In genomic region chr12:94768398-94769039, GRCh38 we compare ENCODE assay signal across 12 cellular contexts.
DNase-seq lines count a peak whose midpoint lies in the region; ATAC-seq, FAIRE-seq and TF ChIP-seq lines count a peak whose summit lies in the region.
"Had no signal": no experiment of that assay in that cellular context is flagged by ENCODE, and none has a peak within 500 bp of the region (broad histone marks: within the 10 kb centered on the region; RNA-seq: fewer than 3 reads in every experiment).

No MANE protein-coding gene starts in this region.

- no peaks in the 10 kb centered on the region for H3K36me3 ChIP-seq in smooth muscle cell (ENCODE audit: low read depth)
- H3K36me3 ChIP-seq in PC-3 (ENCODE audit: low read depth, low read length), result no peaks in the 10 kb centered on the region
- H3K36me3 ChIP-seq: cardiac muscle cell had no signal

- no peaks in the 10 kb centered on the region for H3K9me3 ChIP-seq in smooth muscle cell (replicated peaks; ENCODE audit: low read depth)
- H3K9me3 ChIP-seq in PC-3 (ENCODE audit: low read length), result no peaks in the 10 kb centered on the region

- ATAC-seq in GM21390 (IDR thresholded peaks at IDR 0.05; ENCODE audit: unreplicated experiment), result peak; percentile 49
- ATAC-seq in HG03139 (IDR thresholded peaks at IDR 0.05; ENCODE audit: unreplicated experiment), result peak; percentile 46
- no peak for ATAC-seq in PC-3
- ATAC-seq: activated CD8-positive, alpha-beta T cell treated with anti-CD3 and anti-CD28 coated beads for 36 hours had no signal

- H3K9me2 ChIP-seq in PC-3 (replicated peaks; ENCODE audit: low read length), result no peaks in the 10 kb centered on the region

- no peak overlapping the region for H3K27ac ChIP-seq in smooth muscle cell (ENCODE audit: low read depth)
- H3K27ac ChIP-seq in PC-3 (ENCODE audit: low read length), result no peak overlapping the region
- H3K27ac ChIP-seq: cardiac muscle cell, HL-60 had no signal

- CTCF ChIA-PET in PC-3 (lab: Charles Lee), result no interaction called here

- H3K27me3 ChIP-seq in smooth muscle cell (ENCODE audit: low read depth) (no peaks in the 10 kb centered on the region), PC-3 (ENCODE audit: low read length) (no peaks in the 10 kb centered on the region)
- H3K27me3 ChIP-seq: cardiac muscle cell had no signal

- H3K4me2 ChIP-seq in smooth muscle cell, result no peak overlapping the region
- H3K4me2 ChIP-seq in PC-3 (ENCODE audit: low read length), result no peak overlapping the region

- POLR2A ChIA-PET in PC-3 (lab: Charles Lee; ENCODE audit: unreplicated experiment), result no interaction called here

- TF ChIP-seq CTCF in smooth muscle cell (IDR thresholded peaks at IDR 0.05; ENCODE audit: borderline replicate concordance, insufficient read depth, poor library complexity, severe bottlenecking) (no peak), PC-3 (conservative IDR thresholded peaks at IDR 0.05; ENCODE audit: low read depth, low read length) (no peak), GM13977 (IDR thresholded peaks at IDR 0.05; ENCODE audit: extremely low read depth, insufficient read depth, missing control alignments) (no peak)

- no peak overlapping the region for H2AFZ ChIP-seq in smooth muscle cell (ENCODE audit: low read depth)
- no peak overlapping the region for H2AFZ ChIP-seq in PC-3 (ENCODE audit: low read length)

- in situ Hi-C loops in GM13977 (cut with MboI; ENCODE audit: low pct_unique_long_range_greater_than_20kb, low sequenced_read_pairs, unreplicated experiment), result loop anchor here (25.0 kb wide), 1 partner anchor 631 kb away; the partner anchor contains the start of gene PLXNC1

- H3K79me2 ChIP-seq in smooth muscle cell (ENCODE audit: low read depth) (no peaks in the 10 kb centered on the region), PC-3 (ENCODE audit: low read length) (no peaks in the 10 kb centered on the region)

- no peak for TF ChIP-seq POLR2A in GM12891 (IDR thresholded peaks at IDR 0.05; ENCODE audit: low read depth, low read length)

- H3F3A ChIP-seq in smooth muscle cell (ENCODE audit: low read depth), result peaks cover 4% of the 10 kb centered on the region
- H3F3A ChIP-seq in PC-3 (ENCODE audit: low read length, unreplicated experiment), result no peaks in the 10 kb centered on the region

- H3K4me1 ChIP-seq in smooth muscle cell (ENCODE audit: low read depth) (no peaks in the 10 kb centered on the region), PC-3 (ENCODE audit: insufficient read depth, low read length) (peaks cover 2% of the 10 kb centered on the region)

- no peak for FAIRE-seq in GM12891 (lab: Jason Lieb, UNC)

- H3K4me3 ChIP-seq in smooth muscle cell, result no peak overlapping the region
- no peak overlapping the region for H3K4me3 ChIP-seq in PC-3 (ENCODE audit: low read length)
- H3K4me3 ChIP-seq: cardiac muscle cell had no signal

- H4K20me1 ChIP-seq in smooth muscle cell (ENCODE audit: low read depth) (no peaks in the 10 kb centered on the region), PC-3 (ENCODE audit: low read length) (no peaks in the 10 kb centered on the region)

- 92% methylated on average over 7 of the region's 7 CpGs for WGBS in smooth muscle cell (ENCODE audit: low lambda C conversion rate)

- BruUV-seq in PC-3 (replicated peaks; lab: Mats Ljungman, UMichigan), result no TSS peak

- H3K9ac ChIP-seq in smooth muscle cell (ENCODE audit: low read depth) (no peak overlapping the region), PC-3 (ENCODE audit: low read length) (no peak overlapping the region)

- intact Hi-C loops in PC-3 (cut with micrococcal nuclease), result loop anchor here (10.0 kb wide), 1 partner anchor 216 kb away; no protein-coding TSS in a partner anchor

- DNase-seq in GM12891 (ENCODE audit: insufficient read length, low spot score), result no peak
- DNase-seq in dermis blood vessel endothelial cell, result peak; percentile 34
- no peak for DNase-seq in smooth muscle cell (lab: John Stamatoyannopoulos, UW; ENCODE audit: unreplicated experiment)
- DNase-seq in PC-3, result no peak
- DNase-seq in activated CD8-positive, alpha-beta memory T cell treated with anti-CD3 and anti-CD28 coated beads for 24 hours, result no peak
- no peak for DNase-seq in GM13977 (ENCODE audit: low spot score)
- DNase-seq: activated CD8-positive, alpha-beta T cell treated with anti-CD3 and anti-CD28 coated beads for 36 hours; NCI-H69 had no signal

TF ChIP-seq in GM12891, 5 proteins besides CTCF, POLR2A, EP300 and RAD21:
- TF ChIP-seq SPI1 (IDR thresholded peaks at IDR 0.05; ENCODE audit: low read depth, low read length), result no peak
- TF ChIP-seq TAF1 (IDR thresholded peaks at IDR 0.05; ENCODE audit: low read depth, low read length), result no peak
- TF ChIP-seq POU2F2 (IDR thresholded peaks at IDR 0.05; ENCODE audit: low read depth, low read length), result peak; percentile 72; the same call in 1 of the 2 replicates
- peak; percentile 21; the same call in 1 of the 2 replicates for TF ChIP-seq POLR2AphosphoS5 (IDR thresholded peaks at IDR 0.05; ENCODE audit: low read depth, low read length)
- no peak for TF ChIP-seq PAX5 (IDR thresholded peaks at IDR 0.05; ENCODE audit: insufficient read depth, low read length, severe bottlenecking)
TF ChIP-seq in GM12891: peak in this region for 2.
